Comparison of ENCODE assay signal across 8 cellular contexts in the genomic region with DNA sequence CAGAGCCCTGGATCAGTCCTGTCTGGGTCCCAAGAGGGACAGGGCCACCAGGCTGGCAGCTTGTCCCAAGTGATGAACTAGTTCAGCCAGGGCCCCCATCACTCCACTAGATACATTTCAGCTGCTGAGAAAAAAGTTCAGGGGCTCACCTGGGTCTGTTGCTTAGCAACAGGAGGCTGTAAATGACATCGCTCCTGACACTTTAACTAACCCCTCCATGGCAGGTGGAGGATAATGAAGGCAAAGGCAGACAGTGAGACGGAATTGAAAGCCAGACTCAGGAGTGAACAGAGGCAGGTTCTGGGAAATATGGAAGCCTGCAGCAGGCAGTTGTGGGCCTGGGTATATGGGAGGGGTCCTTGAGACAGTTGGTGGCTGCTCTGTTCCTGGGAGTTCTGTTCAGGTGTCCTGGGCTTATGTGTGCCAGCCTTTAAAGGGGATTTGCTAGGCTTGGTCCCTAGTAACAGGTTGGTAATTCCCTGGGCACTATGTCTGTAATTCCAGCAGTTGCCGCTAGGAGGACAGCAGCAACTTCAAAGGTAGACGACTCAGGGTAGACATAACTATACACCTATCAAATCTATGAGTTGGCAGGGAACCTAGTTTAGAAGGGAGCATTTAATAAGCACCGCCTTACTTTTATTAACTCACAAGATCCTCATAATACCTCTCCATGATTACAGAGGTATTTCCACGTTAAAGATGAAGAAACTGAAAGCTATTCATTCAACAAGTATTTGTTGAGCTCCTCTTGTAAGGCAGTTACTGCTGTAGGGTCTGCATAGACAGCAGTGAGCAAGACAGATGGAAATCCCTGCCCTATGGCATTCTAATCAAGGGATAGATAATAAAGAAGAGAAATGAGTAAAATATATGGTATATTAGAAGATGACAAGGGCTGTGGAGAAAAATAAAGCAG.
A peak's percentile ranks its signal among the peaks of the same experiment; 100 is the strongest.
DNase-seq lines count a peak whose midpoint lies in the region; ATAC-seq and TF ChIP-seq lines count a peak whose summit lies in the region.

No MANE protein-coding gene starts in this region.

- no peak overlapping the region for H3K4me3 ChIP-seq in HEK293 (ENCODE audit: low read depth, low read length)

- no peaks in the 10 kb centered on the region for H3K36me3 ChIP-seq in HEK293 (ENCODE audit: control insufficient read depth in 2 of 2, insufficient read depth in 1 of 2, low read length in 2 of 2)

- POLR2A ChIA-PET in HEK293 (lab: Yijun Ruan, JAX) = no interaction called here

- no peak overlapping the region for H3K4me3 Mint-ChIP-seq in activated naive CD4-positive, alpha-beta T cell treated with anti-CD3 and anti-CD28 coated beads, Interleukin-2, amount 10 ng/mL, durations not matched to agents 7 days and 5 days

- H3K27me3 Mint-ChIP-seq in activated naive CD4-positive, alpha-beta T cell treated with anti-CD3 and anti-CD28 coated beads, Interleukin-2, amount 10 ng/mL, durations not matched to agents 7 days and 5 days = peaks cover 13% of the 10 kb centered on the region

- H3K4me1 Mint-ChIP-seq in activated naive CD4-positive, alpha-beta T cell treated with anti-CD3 and anti-CD28 coated beads, Interleukin-2, amount 10 ng/mL, durations not matched to agents 7 days and 5 days = no peaks in the 10 kb centered on the region

- no peaks in the 10 kb centered on the region for H3K9me3 Mint-ChIP-seq in activated naive CD4-positive, alpha-beta T cell treated with anti-CD3 and anti-CD28 coated beads, Interleukin-2, amount 10 ng/mL, durations not matched to agents 7 days and 5 days

- no peak overlapping the region for H3K27ac Mint-ChIP-seq in activated naive CD4-positive, alpha-beta T cell treated with anti-CD3 and anti-CD28 coated beads, Interleukin-2, amount 10 ng/mL, durations not matched to agents 7 days and 5 days

- ATAC-seq in HG03521 (IDR thresholded peaks at IDR 0.05; ENCODE audit: unreplicated experiment) (no peak), HG03571 (IDR thresholded peaks at IDR 0.05; ENCODE audit: unreplicated experiment) (no peak)

- CTCF ChIA-PET in HEK293 (lab: Yijun Ruan, JAX) = interaction anchor here (0.6 to 0.7 kb wide), 7 partner anchors 9 to 375 kb away, joined by 3 to 5 read pairs (median 3); no protein-coding TSS in a partner anchor
- CTCF ChIA-PET in activated naive CD4-positive, alpha-beta T cell treated with anti-CD3 and anti-CD28 coated beads, Interleukin-2, amount 10 ng/mL, durations not matched to agents 7 days and 5 days (lab: Charles Lee) = interaction anchor here (1.0 kb wide), 1 partner anchor 24 kb away, joined by 3 read pairs; no protein-coding TSS in a partner anchor

- H3K36me3 Mint-ChIP-seq in activated naive CD4-positive, alpha-beta T cell treated with anti-CD3 and anti-CD28 coated beads, Interleukin-2, amount 10 ng/mL, durations not matched to agents 7 days and 5 days = no peaks in the 10 kb centered on the region

- no peaks in the 10 kb centered on the region for H3K4me1 ChIP-seq in HEK293 (ENCODE audit: control insufficient read depth, insufficient read depth, low read length)

- no peak overlapping the region for H3K27ac ChIP-seq in HEK293 (ENCODE audit: extremely low read depth, low read depth, low read length)

- no peaks in the 10 kb centered on the region for H3K9me3 ChIP-seq in HEK293 (ENCODE audit: control insufficient read depth, insufficient read depth, low read depth, low read length)

- peak; percentile 22 to 25 for DNase-seq in AML-193 (lab: John Stamatoyannopoulos, UW)
- DNase-seq in RPMI8226 = peak; percentile 70
- DNase-seq in activated naive CD4-positive, alpha-beta T cell treated with anti-CD3 and anti-CD28 coated beads, Interleukin-2, amount 10 ng/mL, durations not matched to agents 7 days and 5 days = peak; percentile 74
- peak; percentile 34 for DNase-seq in kidney tubule cell (ENCODE audit: low spot score)
- peak; percentile 24 to 49 for DNase-seq in stimulated activated CD8-positive, alpha-beta memory T cell treated with anti-CD3 and anti-CD28 coated beads, Interleukin-2, amount 100 ng/mL, for 48 hours (ENCODE audit: low read depth in 2 of 2)

- no peak; the same call in 1 of the 2 replicates for TF ChIP-seq CTCF in HEK293 (tag by site-specific recombination; IDR thresholded peaks at IDR 0.05)

TF ChIP-seq in HEK293, 187 proteins besides CTCF, POLR2A, EP300 and RAD21:
- peak; percentile 90 for TF ChIP-seq SCRT2 (tag by site-specific recombination; IDR thresholded peaks at IDR 0.05)
- TF ChIP-seq ZNF791 (tag by site-specific recombination; IDR thresholded peaks at IDR 0.05) = no peak
- no peak for TF ChIP-seq ZNF768 (tag by site-specific recombination; IDR thresholded peaks at IDR 0.05)
- no peak for TF ChIP-seq ZNF416 (tag by site-specific recombination; IDR thresholded peaks at IDR 0.05)
- peak; percentile 71; the same call in 1 of the 2 replicates for TF ChIP-seq TCF7L2 (IDR thresholded peaks at IDR 0.05; ENCODE audit: borderline replicate concordance, low read depth, low read length)
- TF ChIP-seq, protein P1, sequence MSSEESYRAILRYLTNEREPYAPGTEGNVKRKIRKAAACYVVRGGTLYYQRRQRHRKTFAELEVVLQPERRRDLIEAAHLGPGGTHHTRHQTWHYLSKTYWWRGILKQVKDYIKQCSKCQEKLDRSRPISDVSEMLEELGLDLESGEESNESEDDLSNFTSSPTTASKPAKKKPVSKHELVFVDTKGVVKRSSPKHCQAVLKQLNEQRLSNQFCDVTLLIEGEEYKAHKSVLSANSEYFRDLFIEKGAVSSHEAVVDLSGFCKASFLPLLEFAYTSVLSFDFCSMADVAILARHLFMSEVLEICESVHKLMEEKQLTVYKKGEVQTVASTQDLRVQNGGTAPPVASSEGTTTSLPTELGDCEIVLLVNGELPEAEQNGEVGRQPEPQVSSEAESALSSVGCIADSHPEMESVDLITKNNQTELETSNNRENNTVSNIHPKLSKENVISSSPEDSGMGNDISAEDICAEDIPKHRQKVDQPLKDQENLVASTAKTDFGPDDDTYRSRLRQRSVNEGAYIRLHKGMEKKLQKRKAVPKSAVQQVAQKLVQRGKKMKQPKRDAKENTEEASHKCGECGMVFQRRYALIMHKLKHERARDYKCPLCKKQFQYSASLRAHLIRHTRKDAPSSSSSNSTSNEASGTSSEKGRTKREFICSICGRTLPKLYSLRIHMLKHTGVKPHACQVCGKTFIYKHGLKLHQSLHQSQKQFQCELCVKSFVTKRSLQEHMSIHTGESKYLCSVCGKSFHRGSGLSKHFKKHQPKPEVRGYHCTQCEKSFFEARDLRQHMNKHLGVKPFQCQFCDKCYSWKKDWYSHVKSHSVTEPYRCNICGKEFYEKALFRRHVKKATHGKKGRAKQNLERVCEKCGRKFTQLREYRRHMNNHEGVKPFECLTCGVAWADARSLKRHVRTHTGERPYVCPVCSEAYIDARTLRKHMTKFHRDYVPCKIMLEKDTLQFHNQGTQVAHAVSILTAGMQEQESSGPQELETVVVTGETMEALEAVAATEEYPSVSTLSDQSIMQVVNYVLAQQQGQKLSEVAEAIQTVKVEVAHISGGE (tag by site-specific recombination; conservative IDR thresholded peaks at IDR 0.05; ENCODE audit: low read depth) = no peak
- TF ChIP-seq ZNF350 (tag by site-specific recombination; IDR thresholded peaks at IDR 0.05) = no peak
- no peak for TF ChIP-seq ZNF654 (tag by site-specific recombination; IDR thresholded peaks at IDR 0.05; ENCODE audit: low read depth)

Comparison
In these comparisons a context has a peak if more than half of its experiments do, and no peak if none do; other contexts are left out.
1. DNase-seq: peak in every context shown above with its lines; median percentile 74 in activated naive CD4-positive, alpha-beta T cell treated with anti-CD3 and anti-CD28 coated beads, Interleukin-2, amount 10 ng/mL, durations not matched to agents 7 days and 5 days; 70 in RPMI8226; 36 in stimulated activated CD8-positive, alpha-beta memory T cell treated with anti-CD3 and anti-CD28 coated beads, Interleukin-2, amount 100 ng/mL, for 48 hours; 34 in kidney tubule cell; 24 in AML-193.